ENCODE assay signal across 8 cellular contexts in the genomic region with DNA sequence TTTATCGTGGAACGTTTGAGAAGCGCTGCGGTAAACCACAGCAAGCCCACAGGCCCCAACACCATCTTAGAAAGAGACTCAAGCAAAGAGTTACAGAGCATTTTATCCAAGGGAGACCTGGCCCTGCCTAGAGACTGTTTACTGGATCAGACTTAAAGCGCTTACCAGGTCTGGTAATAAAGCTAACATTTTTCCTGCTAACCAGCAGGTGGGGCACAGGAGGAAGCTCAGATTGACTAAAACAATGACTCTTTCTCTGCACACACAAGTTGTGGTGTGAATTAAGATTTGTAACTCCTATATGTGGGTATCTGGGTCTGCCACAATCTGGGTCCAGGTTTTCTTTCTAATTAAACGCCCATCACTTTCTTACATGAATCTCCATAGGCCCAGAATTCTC.
DNase-seq lines count a peak whose midpoint lies in the region; ATAC-seq and TF ChIP-seq lines count a peak whose summit lies in the region.

No MANE protein-coding gene starts in this region.

- H3K9ac ChIP-seq in adipocyte (ENCODE audit: low read length) = no peak overlapping the region

- TF ChIP-seq POLR2A in gastroesophageal sphincter (IDR thresholded peaks at IDR 0.05) = no peak

- H3K9me3 ChIP-seq in MG63 (no peaks in the 10 kb centered on the region), adipocyte (ENCODE audit: control insufficient read depth, low read length) (no peaks in the 10 kb centered on the region), mucosa of descending colon (no peaks in the 10 kb centered on the region), gastroesophageal sphincter (no peaks in the 10 kb centered on the region)

- WGBS in gastroesophageal sphincter (ENCODE audit: low coverage in 1 of 2), 2 donors = 70 to 89% methylated on average over 3 to 6 of the region's 6 CpGs

- TF ChIP-seq EP300 in gastroesophageal sphincter (IDR thresholded peaks at IDR 0.05) = no peak

- H3K27me3 ChIP-seq in MG63 = no peaks in the 10 kb centered on the region
- peaks cover 14% of the 10 kb centered on the region for H3K27me3 ChIP-seq in adipocyte (replicated peaks; ENCODE audit: control insufficient read depth, insufficient read depth, low read length)
- H3K27me3 ChIP-seq in gastroesophageal sphincter = peaks cover 8% of the 10 kb centered on the region

- no peaks in the 10 kb centered on the region for H3K36me3 ChIP-seq in MG63
- H3K36me3 ChIP-seq in adipocyte (ENCODE audit: control insufficient read depth, insufficient read depth, low read length, severe bottlenecking) = no peaks in the 10 kb centered on the region
- no peaks in the 10 kb centered on the region for H3K36me3 ChIP-seq in mucosa of descending colon (ENCODE audit: low read depth)
- H3K36me3 ChIP-seq in gastroesophageal sphincter = no peaks in the 10 kb centered on the region

- H3K4me1 ChIP-seq in adipocyte (ENCODE audit: control insufficient read depth, insufficient read depth, low read length) (peaks cover 16% of the 10 kb centered on the region), mucosa of descending colon (ENCODE audit: low read depth) (peaks cover 3% of the 10 kb centered on the region), gastroesophageal sphincter (peaks cover 0 to 11% (median 0%) of the 10 kb centered on the region in 3 donors)

- H3K27ac ChIP-seq in gastroesophageal sphincter = no peak overlapping the region

- H3K4me3 ChIP-seq in MG63 (no peak overlapping the region), adipocyte (ENCODE audit: low read length) (no peak overlapping the region), mucosa of descending colon (no peak overlapping the region), gastroesophageal sphincter (no peak overlapping the region)

- intact Hi-C loops in mucosa of descending colon (cut with DNase I, micrococcal nuclease) (no loop called here), sciatic nerve (cut with DNase I) (loop anchor here (5.0 kb wide), 1 partner anchor 727 kb away; no protein-coding TSS in a partner anchor)

- ATAC-seq in mucosa of descending colon (peak; percentile 78), gastroesophageal sphincter (no peak), sciatic nerve (no peak), GM21529 (IDR thresholded peaks at IDR 0.05; ENCODE audit: unreplicated experiment) (no peak)

- DNase-seq in EL (peak; percentile 28), MG63 (peak; percentile 15), adipocyte (ENCODE audit: low read depth) (peak; percentile 55), mucosa of descending colon (peak in 1 of 3 donors; percentile 14), sciatic nerve (ENCODE audit: low spot score) (no peak)
- no peak for DNase-seq in activated naive CD4-positive, alpha-beta T cell treated with anti-CD3 and anti-CD28 coated beads, Interleukin-2, amount 50 U/mL, for 16 hours

- TF ChIP-seq CTCF in mucosa of descending colon (IDR thresholded peaks at IDR 0.05) (no peak), gastroesophageal sphincter (IDR thresholded peaks at IDR 0.05) (no peak)

Comparison
In these comparisons a context has a peak if more than half of its experiments do, and no peak if none do; other contexts are left out.
1. DNase-seq: peak in EL (single experiment), MG63 (single experiment) and adipocyte (single experiment); none in sciatic nerve (single experiment) and activated naive CD4-positive, alpha-beta T cell treated with anti-CD3 and anti-CD28 coated beads, Interleukin-2, amount 50 U/mL, for 16 hours (single experiment).